ENCODE assay signal across 1 cellular context in the genomic region with DNA sequence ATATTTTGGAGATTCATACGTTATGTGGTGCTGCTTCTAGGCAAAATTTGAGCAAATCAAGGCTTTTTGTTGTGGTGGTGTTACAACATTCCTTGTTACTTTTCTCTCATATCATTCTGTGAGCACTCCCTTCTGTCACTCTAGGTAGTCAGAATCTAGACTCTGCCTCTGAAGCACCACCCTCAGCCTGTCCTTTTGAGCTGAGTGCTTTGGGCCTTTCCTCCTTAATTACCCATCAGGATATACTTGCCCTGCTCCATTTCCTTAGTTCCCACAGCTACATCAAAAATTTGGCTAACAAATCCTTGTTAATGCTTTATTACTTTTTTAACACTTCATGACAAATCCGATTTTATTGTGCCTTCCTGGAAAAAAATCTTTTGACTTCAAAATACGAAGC.
TF ChIP-seq lines count a peak whose summit lies in the region.

No MANE protein-coding gene starts in this region.

TF ChIP-seq in SK-N-SH treated with all-trans-retinoic acid at 6 μM for 48 hours, 23 proteins besides CTCF, POLR2A, EP300 and RAD21 (continued from another document):
- TF ChIP-seq GLIS3 (CRISPR knock-in tag; IDR thresholded peaks at IDR 0.05) (no peak), ISL1 (CRISPR knock-in tag; IDR thresholded peaks at IDR 0.05) (no peak), ESRRG (CRISPR knock-in tag; IDR thresholded peaks at IDR 0.05) (no peak), POU6F1 (CRISPR knock-in tag; IDR thresholded peaks at IDR 0.05; ENCODE audit: borderline replicate concordance, low read depth) (no peak), TOX (CRISPR knock-in tag; IDR thresholded peaks at IDR 0.05; ENCODE audit: borderline replicate concordance) (no peak), ZNF565 (CRISPR knock-in tag; conservative IDR thresholded peaks at IDR 0.05; ENCODE audit: low read depth) (no peak), ZFP3 (CRISPR knock-in tag; IDR thresholded peaks at IDR 0.05) (no peak), PPARA (CRISPR knock-in tag; IDR thresholded peaks at IDR 0.05; ENCODE audit: borderline replicate concordance) (no peak), BACH2 (CRISPR knock-in tag; IDR thresholded peaks at IDR 0.05; ENCODE audit: borderline replicate concordance) (no peak), TCF4 (CRISPR knock-in tag; IDR thresholded peaks at IDR 0.05; ENCODE audit: borderline replicate concordance) (no peak)
- TF ChIP-seq, protein P1, sequence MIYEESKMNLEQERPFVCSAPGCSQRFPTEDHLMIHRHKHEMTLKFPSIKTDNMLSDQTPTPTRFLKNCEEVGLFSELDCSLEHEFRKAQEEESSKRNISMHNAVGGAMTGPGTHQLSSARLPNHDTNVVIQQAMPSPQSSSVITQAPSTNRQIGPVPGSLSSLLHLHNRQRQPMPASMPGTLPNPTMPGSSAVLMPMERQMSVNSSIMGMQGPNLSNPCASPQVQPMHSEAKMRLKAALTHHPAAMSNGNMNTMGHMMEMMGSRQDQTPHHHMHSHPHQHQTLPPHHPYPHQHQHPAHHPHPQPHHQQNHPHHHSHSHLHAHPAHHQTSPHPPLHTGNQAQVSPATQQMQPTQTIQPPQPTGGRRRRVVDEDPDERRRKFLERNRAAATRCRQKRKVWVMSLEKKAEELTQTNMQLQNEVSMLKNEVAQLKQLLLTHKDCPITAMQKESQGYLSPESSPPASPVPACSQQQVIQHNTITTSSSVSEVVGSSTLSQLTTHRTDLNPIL (CRISPR knock-in tag; IDR thresholded peaks at IDR 0.05; ENCODE audit: low read depth), result no peak
